1 cellular context compared by ENCODE assay signal in the genomic region with DNA sequence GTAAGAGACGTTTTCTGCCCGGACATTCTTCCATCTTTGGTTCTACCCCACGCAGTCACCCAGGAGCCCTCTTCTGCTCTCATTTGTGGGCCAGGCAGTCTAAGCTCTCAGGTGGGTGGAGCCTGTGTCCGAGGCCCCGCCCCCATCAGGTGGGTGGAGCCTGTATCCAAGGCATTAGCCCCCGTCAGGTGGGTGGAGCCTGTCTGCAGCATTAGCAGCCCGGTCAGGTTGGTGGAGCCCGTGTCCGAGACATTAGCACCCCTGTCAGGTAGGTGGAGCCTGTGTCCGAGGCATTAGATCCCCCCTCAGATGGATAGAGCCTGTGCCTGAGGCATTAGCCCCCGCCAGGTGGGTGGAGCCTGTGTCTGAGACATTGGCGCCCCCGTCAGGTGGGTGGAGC.
TF ChIP-seq lines count a peak whose summit lies in the region.

No MANE protein-coding gene starts in this region.

TF ChIP-seq in GM12878, 131 proteins besides CTCF, POLR2A, EP300 and RAD21 (continued from another document):
- TF ChIP-seq, protein P1, sequence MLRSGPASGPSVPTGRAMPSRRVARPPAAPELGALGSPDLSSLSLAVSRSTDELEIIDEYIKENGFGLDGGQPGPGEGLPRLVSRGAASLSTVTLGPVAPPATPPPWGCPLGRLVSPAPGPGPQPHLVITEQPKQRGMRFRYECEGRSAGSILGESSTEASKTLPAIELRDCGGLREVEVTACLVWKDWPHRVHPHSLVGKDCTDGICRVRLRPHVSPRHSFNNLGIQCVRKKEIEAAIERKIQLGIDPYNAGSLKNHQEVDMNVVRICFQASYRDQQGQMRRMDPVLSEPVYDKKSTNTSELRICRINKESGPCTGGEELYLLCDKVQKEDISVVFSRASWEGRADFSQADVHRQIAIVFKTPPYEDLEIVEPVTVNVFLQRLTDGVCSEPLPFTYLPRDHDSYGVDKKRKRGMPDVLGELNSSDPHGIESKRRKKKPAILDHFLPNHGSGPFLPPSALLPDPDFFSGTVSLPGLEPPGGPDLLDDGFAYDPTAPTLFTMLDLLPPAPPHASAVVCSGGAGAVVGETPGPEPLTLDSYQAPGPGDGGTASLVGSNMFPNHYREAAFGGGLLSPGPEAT (IDR thresholded peaks at IDR 0.05; ENCODE audit: low read depth), result no peak
- TF ChIP-seq, protein P2, sequence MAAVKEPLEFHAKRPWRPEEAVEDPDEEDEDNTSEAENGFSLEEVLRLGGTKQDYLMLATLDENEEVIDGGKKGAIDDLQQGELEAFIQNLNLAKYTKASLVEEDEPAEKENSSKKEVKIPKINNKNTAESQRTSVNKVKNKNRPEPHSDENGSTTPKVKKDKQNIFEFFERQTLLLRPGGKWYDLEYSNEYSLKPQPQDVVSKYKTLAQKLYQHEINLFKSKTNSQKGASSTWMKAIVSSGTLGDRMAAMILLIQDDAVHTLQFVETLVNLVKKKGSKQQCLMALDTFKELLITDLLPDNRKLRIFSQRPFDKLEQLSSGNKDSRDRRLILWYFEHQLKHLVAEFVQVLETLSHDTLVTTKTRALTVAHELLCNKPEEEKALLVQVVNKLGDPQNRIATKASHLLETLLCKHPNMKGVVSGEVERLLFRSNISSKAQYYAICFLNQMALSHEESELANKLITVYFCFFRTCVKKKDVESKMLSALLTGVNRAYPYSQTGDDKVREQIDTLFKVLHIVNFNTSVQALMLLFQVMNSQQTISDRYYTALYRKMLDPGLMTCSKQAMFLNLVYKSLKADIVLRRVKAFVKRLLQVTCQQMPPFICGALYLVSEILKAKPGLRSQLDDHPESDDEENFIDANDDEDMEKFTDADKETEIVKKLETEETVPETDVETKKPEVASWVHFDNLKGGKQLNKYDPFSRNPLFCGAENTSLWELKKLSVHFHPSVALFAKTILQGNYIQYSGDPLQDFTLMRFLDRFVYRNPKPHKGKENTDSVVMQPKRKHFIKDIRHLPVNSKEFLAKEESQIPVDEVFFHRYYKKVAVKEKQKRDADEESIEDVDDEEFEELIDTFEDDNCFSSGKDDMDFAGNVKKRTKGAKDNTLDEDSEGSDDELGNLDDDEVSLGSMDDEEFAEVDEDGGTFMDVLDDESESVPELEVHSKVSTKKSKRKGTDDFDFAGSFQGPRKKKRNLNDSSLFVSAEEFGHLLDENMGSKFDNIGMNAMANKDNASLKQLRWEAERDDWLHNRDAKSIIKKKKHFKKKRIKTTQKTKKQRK (IDR thresholded peaks at IDR 0.05; ENCODE audit: low read depth, low read length), result no peak
- TF ChIP-seq BMI1 (IDR thresholded peaks at IDR 0.05; ENCODE audit: borderline replicate concordance), result no peak
TF ChIP-seq in GM12878: peak in this region for 0.
